ENCODE assay signal across 2 cellular contexts in genomic region chr11:102596578-102596977, GRCh38.
A peak's percentile ranks its signal among the peaks of the same experiment; 100 is the strongest.
TF ChIP-seq lines count a peak whose summit lies in the region.

No MANE protein-coding gene starts in this region.

TF ChIP-seq in HepG2, 621 proteins besides CTCF, POLR2A, EP300 and RAD21:
- TF ChIP-seq TP53 (CRISPR knock-in tag; conservative IDR thresholded peaks at IDR 0.05), result no peak
- TF ChIP-seq ZNF672 (CRISPR knock-in tag; IDR thresholded peaks at IDR 0.05), result no peak
- TF ChIP-seq ZNF317 (CRISPR knock-in tag; IDR thresholded peaks at IDR 0.05), result no peak
- TF ChIP-seq, protein P1, sequence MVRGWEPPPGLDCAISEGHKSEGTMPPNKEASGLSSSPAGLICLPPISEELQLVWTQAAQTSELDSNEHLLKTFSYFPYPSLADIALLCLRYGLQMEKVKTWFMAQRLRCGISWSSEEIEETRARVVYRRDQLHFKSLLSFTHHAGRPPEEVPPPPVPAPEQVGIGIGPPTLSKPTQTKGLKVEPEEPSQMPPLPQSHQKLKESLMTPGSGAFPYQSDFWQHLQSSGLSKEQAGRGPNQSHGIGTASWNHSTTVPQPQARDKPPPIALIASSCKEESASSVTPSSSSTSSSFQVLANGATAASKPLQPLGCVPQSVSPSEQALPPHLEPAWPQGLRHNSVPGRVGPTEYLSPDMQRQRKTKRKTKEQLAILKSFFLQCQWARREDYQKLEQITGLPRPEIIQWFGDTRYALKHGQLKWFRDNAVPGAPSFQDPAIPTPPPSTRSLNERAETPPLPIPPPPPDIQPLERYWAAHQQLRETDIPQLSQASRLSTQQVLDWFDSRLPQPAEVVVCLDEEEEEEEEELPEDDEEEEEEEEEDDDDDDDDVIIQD (CRISPR knock-in tag; IDR thresholded peaks at IDR 0.05; ENCODE audit: low read depth), result peak; percentile 50; the same call in 1 of the 2 replicates
- TF ChIP-seq, protein P2, sequence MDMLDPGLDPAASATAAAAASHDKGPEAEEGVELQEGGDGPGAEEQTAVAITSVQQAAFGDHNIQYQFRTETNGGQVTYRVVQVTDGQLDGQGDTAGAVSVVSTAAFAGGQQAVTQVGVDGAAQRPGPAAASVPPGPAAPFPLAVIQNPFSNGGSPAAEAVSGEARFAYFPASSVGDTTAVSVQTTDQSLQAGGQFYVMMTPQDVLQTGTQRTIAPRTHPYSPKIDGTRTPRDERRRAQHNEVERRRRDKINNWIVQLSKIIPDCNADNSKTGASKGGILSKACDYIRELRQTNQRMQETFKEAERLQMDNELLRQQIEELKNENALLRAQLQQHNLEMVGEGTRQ (IDR thresholded peaks at IDR 0.05; ENCODE audit: low read depth, low read length), result 0 out of 2 replicates have a peak, but pooled peaks have one; percentile 25
- TF ChIP-seq, protein P2 (CRISPR knock-in tag; IDR thresholded peaks at IDR 0.05; ENCODE audit: borderline replicate concordance), result no peak
- peak; percentile 64 for TF ChIP-seq BHLHE40 (IDR thresholded peaks at IDR 0.05; ENCODE audit: low read length)
- TF ChIP-seq TBX2 (CRISPR knock-in tag; IDR thresholded peaks at IDR 0.05; ENCODE audit: borderline replicate concordance), result no peak
- TF ChIP-seq NCOR1 (IDR thresholded peaks at IDR 0.05; ENCODE audit: borderline replicate concordance, low read length), result no peak
- no peak for TF ChIP-seq PAXIP1 (CRISPR knock-in tag; conservative IDR thresholded peaks at IDR 0.05)
- TF ChIP-seq, protein P3, sequence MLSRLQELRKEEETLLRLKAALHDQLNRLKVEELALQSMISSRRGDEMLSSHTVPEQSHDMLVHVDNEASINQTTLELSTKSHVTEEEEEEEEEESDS (CRISPR knock-in tag; IDR thresholded peaks at IDR 0.05; ENCODE audit: borderline replicate concordance), result no peak

TF ChIP-seq in GM12878, 131 proteins besides CTCF, POLR2A, EP300 and RAD21:
- TF ChIP-seq ZBED1 (IDR thresholded peaks at IDR 0.05; ENCODE audit: borderline replicate concordance), result no peak
- TF ChIP-seq, protein P4, sequence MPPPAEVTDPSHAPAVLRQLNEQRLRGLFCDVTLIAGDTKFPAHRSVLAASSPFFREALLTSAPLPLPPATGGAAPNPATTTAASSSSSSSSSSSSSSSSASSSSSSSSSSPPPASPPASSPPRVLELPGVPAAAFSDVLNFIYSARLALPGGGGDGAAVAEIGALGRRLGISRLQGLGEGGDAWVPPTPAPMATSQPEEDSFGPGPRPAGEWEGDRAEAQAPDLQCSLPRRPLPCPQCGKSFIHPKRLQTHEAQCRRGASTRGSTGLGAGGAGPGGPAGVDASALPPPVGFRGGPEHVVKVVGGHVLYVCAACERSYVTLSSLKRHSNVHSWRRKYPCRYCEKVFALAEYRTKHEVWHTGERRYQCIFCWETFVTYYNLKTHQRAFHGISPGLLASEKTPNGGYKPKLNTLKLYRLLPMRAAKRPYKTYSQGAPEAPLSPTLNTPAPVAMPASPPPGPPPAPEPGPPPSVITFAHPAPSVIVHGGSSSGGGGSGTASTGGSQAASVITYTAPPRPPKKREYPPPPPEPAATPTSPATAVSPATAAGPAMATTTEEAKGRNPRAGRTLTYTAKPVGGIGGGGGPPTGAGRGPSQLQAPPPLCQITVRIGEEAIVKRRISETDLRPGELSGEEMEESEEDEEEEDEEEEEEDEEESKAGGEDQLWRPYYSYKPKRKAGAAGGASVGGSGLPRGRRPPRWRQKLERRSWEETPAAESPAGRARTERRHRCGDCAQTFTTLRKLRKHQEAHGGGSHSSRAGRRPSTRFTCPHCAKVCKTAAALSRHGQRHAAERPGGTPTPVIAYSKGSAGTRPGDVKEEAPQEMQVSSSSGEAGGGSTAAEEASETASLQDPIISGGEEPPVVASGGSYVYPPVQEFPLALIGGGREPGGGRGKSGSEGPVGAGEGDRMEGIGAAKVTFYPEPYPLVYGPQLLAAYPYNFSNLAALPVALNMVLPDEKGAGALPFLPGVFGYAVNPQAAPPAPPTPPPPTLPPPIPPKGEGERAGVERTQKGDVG (CRISPR knock-in tag; IDR thresholded peaks at IDR 0.05), result no peak
- TF ChIP-seq, protein P5, sequence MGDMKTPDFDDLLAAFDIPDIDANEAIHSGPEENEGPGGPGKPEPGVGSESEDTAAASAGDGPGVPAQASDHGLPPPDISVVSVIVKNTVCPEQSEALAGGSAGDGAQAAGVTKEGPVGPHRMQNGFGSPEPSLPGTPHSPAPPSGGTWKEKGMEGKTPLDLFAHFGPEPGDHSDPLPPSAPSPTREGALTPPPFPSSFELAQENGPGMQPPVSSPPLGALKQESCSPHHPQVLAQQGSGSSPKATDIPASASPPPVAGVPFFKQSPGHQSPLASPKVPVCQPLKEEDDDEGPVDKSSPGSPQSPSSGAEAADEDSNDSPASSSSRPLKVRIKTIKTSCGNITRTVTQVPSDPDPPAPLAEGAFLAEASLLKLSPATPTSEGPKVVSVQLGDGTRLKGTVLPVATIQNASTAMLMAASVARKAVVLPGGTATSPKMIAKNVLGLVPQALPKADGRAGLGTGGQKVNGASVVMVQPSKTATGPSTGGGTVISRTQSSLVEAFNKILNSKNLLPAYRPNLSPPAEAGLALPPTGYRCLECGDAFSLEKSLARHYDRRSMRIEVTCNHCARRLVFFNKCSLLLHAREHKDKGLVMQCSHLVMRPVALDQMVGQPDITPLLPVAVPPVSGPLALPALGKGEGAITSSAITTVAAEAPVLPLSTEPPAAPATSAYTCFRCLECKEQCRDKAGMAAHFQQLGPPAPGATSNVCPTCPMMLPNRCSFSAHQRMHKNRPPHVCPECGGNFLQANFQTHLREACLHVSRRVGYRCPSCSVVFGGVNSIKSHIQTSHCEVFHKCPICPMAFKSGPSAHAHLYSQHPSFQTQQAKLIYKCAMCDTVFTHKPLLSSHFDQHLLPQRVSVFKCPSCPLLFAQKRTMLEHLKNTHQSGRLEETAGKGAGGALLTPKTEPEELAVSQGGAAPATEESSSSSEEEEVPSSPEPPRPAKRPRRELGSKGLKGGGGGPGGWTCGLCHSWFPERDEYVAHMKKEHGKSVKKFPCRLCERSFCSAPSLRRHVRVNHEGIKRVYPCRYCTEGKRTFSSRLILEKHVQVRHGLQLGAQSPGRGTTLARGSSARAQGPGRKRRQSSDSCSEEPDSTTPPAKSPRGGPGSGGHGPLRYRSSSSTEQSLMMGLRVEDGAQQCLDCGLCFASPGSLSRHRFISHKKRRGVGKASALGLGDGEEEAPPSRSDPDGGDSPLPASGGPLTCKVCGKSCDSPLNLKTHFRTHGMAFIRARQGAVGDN (IDR thresholded peaks at IDR 0.05), result peak; percentile 37; the same call in 1 of the 2 replicates
- peak; percentile 37; the same call in 1 of the 2 replicates for TF ChIP-seq RAD51 (IDR thresholded peaks at IDR 0.05)
- TF ChIP-seq IKZF1 (conservative IDR thresholded peaks at IDR 0.05), result peak; percentile 25; the same call in 1 of the 2 replicates
- TF ChIP-seq NR2F1 (conservative IDR thresholded peaks at IDR 0.05), result 0 out of 2 replicates have a peak, but pooled peaks have one; percentile 35
- TF ChIP-seq IKZF2 (IDR thresholded peaks at IDR 0.05), result no peak; a peak in 1 of 4 replicates
- peak in 1 of 2 experiments; percentile 73; a peak in 2 of 4 replicates for TF ChIP-seq BHLHE40 (IDR thresholded peaks at IDR 0.05; ENCODE audit: borderline replicate concordance in 1 of 2, low read depth in 2 of 2, low read length in 1 of 2)
- no peak for TF ChIP-seq DPF2 (IDR thresholded peaks at IDR 0.05)
- no peak for TF ChIP-seq ZZZ3 (IDR thresholded peaks at IDR 0.05; ENCODE audit: control insufficient read depth, insufficient read length, low read depth)
